ENCODE assay signal across 8 cellular contexts in the genomic region with DNA sequence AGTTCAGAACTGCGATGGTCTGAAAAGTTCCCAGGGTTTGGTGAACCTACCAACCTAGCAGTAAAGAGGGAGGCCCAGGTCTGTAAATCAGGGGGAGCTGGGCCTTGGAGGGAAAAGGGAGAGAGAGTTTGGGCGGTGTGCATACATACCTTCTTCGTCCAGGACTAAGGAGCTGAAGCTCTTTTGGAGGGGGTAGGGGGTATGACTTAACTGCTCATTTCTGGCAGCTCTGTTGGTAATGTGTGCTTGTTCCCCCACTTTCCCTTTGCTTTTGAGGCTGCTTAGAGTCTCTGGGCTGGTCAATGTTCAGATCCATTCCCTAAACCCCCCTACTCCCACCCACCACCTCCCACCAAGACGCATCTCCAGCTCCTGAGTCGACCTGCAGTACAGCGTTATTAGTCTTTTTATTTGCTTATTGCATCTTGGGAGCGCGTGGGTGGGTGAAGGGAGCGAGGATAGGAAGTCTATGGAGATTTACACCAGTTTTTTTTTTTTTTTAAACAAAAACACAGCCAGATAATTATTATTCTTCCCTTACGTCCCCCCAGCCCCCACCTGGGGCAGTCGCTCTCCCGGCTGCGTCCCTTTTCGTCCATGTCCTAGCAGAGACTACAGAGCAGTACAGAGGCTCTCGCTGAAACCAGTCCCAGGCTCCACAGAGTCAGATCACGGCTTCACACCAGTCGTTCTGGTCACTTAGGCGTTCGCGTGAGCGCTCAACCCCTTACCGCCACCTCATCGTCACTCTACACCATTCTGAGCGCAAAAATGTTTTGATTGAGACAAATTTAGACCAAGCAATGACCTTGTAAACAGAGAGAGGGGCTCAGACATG. TPM values are rescaled to one million over a fixed set of nuclear protein-coding genes. Genes with fewer than 3 reads are reported as not detected.
DNase-seq lines count a peak whose midpoint lies in the region; ATAC-seq and TF ChIP-seq lines count a peak whose summit lies in the region.

No MANE protein-coding gene starts in this region.

- peaks cover 43% of the 10 kb centered on the region for H3K4me1 Mint-ChIP-seq in neural progenitor cell

- H3K9ac ChIP-seq in DND-41 (ENCODE audit: low read depth, low read length) (peak overlapping the region; percentile 71), fibroblast of lung (ENCODE audit: insufficient read depth, low read length) (peak overlapping the region; percentile 86), neural progenitor cell (no peak overlapping the region)

- peaks cover 9% of the 10 kb centered on the region; the same call in 1 of the 2 replicates for H4K20me1 ChIP-seq in DND-41 (ENCODE audit: insufficient read depth, low read length)
- no peaks in the 10 kb centered on the region for H4K20me1 ChIP-seq in fibroblast of lung (ENCODE audit: control insufficient read depth, extremely low read depth, insufficient read depth, low read length)
- H4K20me1 ChIP-seq in neural progenitor cell (ENCODE audit: low read depth) = peaks cover 5% of the 10 kb centered on the region

- H3K27me3 ChIP-seq in DND-41 (ENCODE audit: insufficient read depth, low read length, poor library complexity) (no peaks in the 10 kb centered on the region), fibroblast of lung (ENCODE audit: control insufficient read depth, insufficient read depth, low read length) (no peaks in the 10 kb centered on the region), neural progenitor cell (peaks cover 56% of the 10 kb centered on the region)

- no peaks in the 10 kb centered on the region for H3K9me3 Mint-ChIP-seq in neural progenitor cell

- peaks cover 16% of the 10 kb centered on the region for H3K27me3 Mint-ChIP-seq in neural progenitor cell (ENCODE audit: insufficient read depth, low read depth)

- ATAC-seq in DND-41 (ENCODE audit: insufficient read depth, low read depth) (no peak), SK-N-SH treated with all-trans-retinoic acid at 6 μM for 48 hours (peak; percentile 13; the same call in 2 of the 3 replicates), HG03135 (IDR thresholded peaks at IDR 0.05; ENCODE audit: unreplicated experiment) (no peak), GM19351 (IDR thresholded peaks at IDR 0.05; ENCODE audit: unreplicated experiment) (no peak), HG03439 (IDR thresholded peaks at IDR 0.05; ENCODE audit: unreplicated experiment) (no peak)

- H2AFZ ChIP-seq in DND-41 (ENCODE audit: low read depth, low read length) (peak overlapping the region; percentile 96), fibroblast of lung (ENCODE audit: low read length) (peak overlapping the region; percentile 78), neural progenitor cell (replicated peaks) (peak overlapping the region; percentile 74)

- peaks cover 24% of the 10 kb centered on the region for H3K36me3 ChIP-seq in DND-41 (ENCODE audit: insufficient read depth, low read length)
- H3K36me3 ChIP-seq in fibroblast of lung (ENCODE audit: control insufficient read depth, insufficient read depth, low read length) = peaks cover 4% of the 10 kb centered on the region
- H3K36me3 ChIP-seq in neural progenitor cell = no peaks in the 10 kb centered on the region

- peak overlapping the region; percentile 98 for H3K27ac Mint-ChIP-seq in neural progenitor cell

- H3K4me2 ChIP-seq in DND-41 (ENCODE audit: insufficient read depth, low read length) = peak overlapping the region; percentile 70
- peak overlapping the region; percentile 99 for H3K4me2 ChIP-seq in fibroblast of lung (ENCODE audit: extremely low read depth, insufficient read depth, low read length)
- H3K4me2 ChIP-seq in neural progenitor cell = peak overlapping the region; percentile 86

- H3F3A ChIP-seq in neural progenitor cell (ENCODE audit: low read depth) = peaks cover 18% of the 10 kb centered on the region

- H3K4me3 Mint-ChIP-seq in neural progenitor cell = peak overlapping the region; percentile 100

- H3K4me1 ChIP-seq in DND-41 (ENCODE audit: insufficient read depth, low read length) (peaks cover 25% of the 10 kb centered on the region), fibroblast of lung (ENCODE audit: control insufficient read depth, extremely low read depth, insufficient read depth, low read length) (peaks cover 18% of the 10 kb centered on the region), neural progenitor cell (peaks cover 18% of the 10 kb centered on the region)

- peaks cover 23% of the 10 kb centered on the region for H3K79me2 ChIP-seq in DND-41 (ENCODE audit: insufficient read depth, low read length)
- peaks cover 15% of the 10 kb centered on the region for H3K79me2 ChIP-seq in fibroblast of lung (ENCODE audit: control insufficient read depth, insufficient read depth, low read length)
- peaks cover 9% of the 10 kb centered on the region for H3K79me2 ChIP-seq in neural progenitor cell (ENCODE audit: low read depth)

- peaks cover 25% of the 10 kb centered on the region for H3K36me3 Mint-ChIP-seq in neural progenitor cell

- no peak for TF ChIP-seq CTCF in DND-41 (IDR thresholded peaks at IDR 0.05; ENCODE audit: borderline replicate concordance, extremely low read depth, low read length, poor library complexity, severe bottlenecking)
- TF ChIP-seq CTCF in fibroblast of lung (conservative IDR thresholded peaks at IDR 0.05 in 1 of 2, IDR thresholded peaks at IDR 0.05 in 1 of 2; ENCODE audit: low read depth in 1 of 2, low read length in 2 of 2) = no peak
- no peak for TF ChIP-seq CTCF in neural progenitor cell (IDR thresholded peaks at IDR 0.05)

- H3K9me3 ChIP-seq in DND-41 (ENCODE audit: insufficient read depth, low read length, severe bottlenecking) = no peaks in the 10 kb centered on the region
- H3K9me3 ChIP-seq in fibroblast of lung (ENCODE audit: control insufficient read depth, insufficient read depth, low read depth, low read length) = no peaks in the 10 kb centered on the region
- H3K9me3 ChIP-seq in neural progenitor cell (ENCODE audit: low read depth) = no peaks in the 10 kb centered on the region

- DNase-seq in DND-41 (no peak), fibroblast of lung (ENCODE audit: low read depth in 2 of 2) (peak; percentile 27 to 32), neural progenitor cell (ENCODE audit: low spot score) (peak; percentile 49)
- DNase-seq in stimulated activated CD4-positive, alpha-beta T cell treated with anti-CD3 and anti-CD28 coated beads, Interleukin-2, amount 100 ng/mL, for 24 hours = no peak

- H3K27ac ChIP-seq in DND-41 (ENCODE audit: low read length) (peak overlapping the region; percentile 83; the same call in 1 of the 2 replicates), fibroblast of lung (ENCODE audit: insufficient read depth, low read length) (peak overlapping the region; percentile 95), neural progenitor cell (no peak overlapping the region)

- H3K4me3 ChIP-seq in DND-41 (ENCODE audit: low read depth in 1 of 2, low read length in 2 of 2) (peak overlapping the region in 1 of 2 experiments; percentile 77; a peak in 2 of 4 replicates), fibroblast of lung (replicated peaks in 1 of 4; ENCODE audit: control extremely low read depth in 1 of 4, insufficient read depth in 1 of 4, low read depth in 3 of 4, low read length in 4 of 4) (peak overlapping the region; percentile 53 to 96 (median 93)), neural progenitor cell (peak overlapping the region; percentile 65)

TF ChIP-seq in SK-N-SH treated with all-trans-retinoic acid at 6 μM for 48 hours, 23 proteins besides CTCF, POLR2A, EP300 and RAD21 (continues in another document):
- TF ChIP-seq ESRRG (CRISPR knock-in tag; IDR thresholded peaks at IDR 0.05) (no peak), ZNF8 (CRISPR knock-in tag; IDR thresholded peaks at IDR 0.05) (no peak)

RNA-seq across cellular contexts. Expression of a gene that starts 0.9 kb away (rescaled TPM):
- total RNA-seq in fibroblast of lung (0.26 and 0.33 TPM in 2 replicates), neural progenitor cell (ENCODE audit: low replicate concordance) (0.40 TPM in 1 of 2 replicates, not detected in the other)
- polyA plus RNA-seq in fibroblast of lung = 0.61 and 0.73 TPM in 2 replicates
- 4.6 and 4.7 TPM in 2 replicates for polyA plus RNA-seq in fibroblast of lung (2012)
- 3.1 and 3.2 TPM in 2 replicates for polyA minus RNA-seq in fibroblast of lung (ENCODE audit: low replicate concordance)

RNA-seq across cellular contexts. Expression of a gene that starts 1.3 kb away (rescaled TPM):
- total RNA-seq in fibroblast of lung (15.9 and 37.3 TPM in 2 replicates), neural progenitor cell (ENCODE audit: low replicate concordance) (18.6 and 38.2 TPM in 2 replicates)
- 13.7 and 21.6 TPM in 2 replicates for polyA plus RNA-seq in fibroblast of lung
- polyA plus RNA-seq in fibroblast of lung (2012) = 10.6 and 11.5 TPM in 2 replicates
- 9.9 and 16.8 TPM in 2 replicates for polyA minus RNA-seq in fibroblast of lung (ENCODE audit: low replicate concordance)

RNA-seq across cellular contexts. Expression of a gene that starts 11.8 kb away (rescaled TPM):
- total RNA-seq in fibroblast of lung = 0.99 and 1.0 TPM in 2 replicates
- 0.77 and 2.3 TPM in 2 replicates for polyA plus RNA-seq in fibroblast of lung
- 1.4 and 1.9 TPM in 2 replicates for polyA plus RNA-seq in fibroblast of lung (2012)
- polyA minus RNA-seq in fibroblast of lung (ENCODE audit: low replicate concordance) = not detected in 2 replicates
- 3.8 and 16.1 TPM in 2 replicates for total RNA-seq in neural progenitor cell (ENCODE audit: low replicate concordance)

RNA-seq across cellular contexts. Expression of a gene that starts 22.5 kb away (rescaled TPM):
- total RNA-seq in fibroblast of lung = 7.4 and 7.6 TPM in 2 replicates
- polyA plus RNA-seq in fibroblast of lung = 2.4 and 3.5 TPM in 2 replicates
- polyA plus RNA-seq in fibroblast of lung (2012) = 4.4 and 4.9 TPM in 2 replicates
- 1.9 and 2.9 TPM in 2 replicates for polyA minus RNA-seq in fibroblast of lung (ENCODE audit: low replicate concordance)
- total RNA-seq in neural progenitor cell (ENCODE audit: low replicate concordance) = 3.6 and 11.8 TPM in 2 replicates

RNA-seq across cellular contexts. Expression of a gene that starts 23.3 kb away (rescaled TPM):
- total RNA-seq in fibroblast of lung = 15.9 and 22.1 TPM in 2 replicates
- 79.0 and 92.1 TPM in 2 replicates for polyA plus RNA-seq in fibroblast of lung
- 87.4 and 90.5 TPM in 2 replicates for polyA plus RNA-seq in fibroblast of lung (2012)
- 327 and 338 TPM in 2 replicates for polyA minus RNA-seq in fibroblast of lung (ENCODE audit: low replicate concordance)
- total RNA-seq in neural progenitor cell (ENCODE audit: low replicate concordance) = 46.9 and 105 TPM in 2 replicates

Comparison
In these comparisons a context has a peak if more than half of its experiments do, and no peak if none do; other contexts are left out.
1. DNase-seq: peak in fibroblast of lung (2 of 2) and neural progenitor cell (single experiment); none in DND-41 (single experiment) and stimulated activated CD4-positive, alpha-beta T cell treated with anti-CD3 and anti-CD28 coated beads, Interleukin-2, amount 100 ng/mL, for 24 hours (0 of 2).
2. Peak in every context shown above with its lines, with median percentiles within 50 percentile points of each other: H2AFZ ChIP-seq and H3K4me2 ChIP-seq.